ENCODE assay signal across 1 cellular context in genomic region chr4:76447326-76447954, GRCh38.
TF ChIP-seq lines count a peak whose summit lies in the region.

No MANE protein-coding gene starts in this region.

TF ChIP-seq in GM23338, 12 proteins besides CTCF, POLR2A, EP300 and RAD21 (continued from another document):
- TF ChIP-seq ZNF462 (CRISPR knock-in tag; IDR thresholded peaks at IDR 0.05): no peak
- no peak for TF ChIP-seq ZNF331 (CRISPR knock-in tag; IDR thresholded peaks at IDR 0.05; ENCODE audit: low read depth)
- TF ChIP-seq POLR2AphosphoS5 (IDR thresholded peaks at IDR 0.05; ENCODE audit: low read depth): no peak
- TF ChIP-seq EZH2phosphoT487 (IDR thresholded peaks at IDR 0.05; ENCODE audit: unreplicated experiment): no peak
- TF ChIP-seq REST (IDR thresholded peaks at IDR 0.05; ENCODE audit: unreplicated experiment): no peak
- TF ChIP-seq JUNB (IDR thresholded peaks at IDR 0.05; ENCODE audit: unreplicated experiment): no peak
